ENCODE assay signal across 12 cellular contexts in the genomic region with DNA sequence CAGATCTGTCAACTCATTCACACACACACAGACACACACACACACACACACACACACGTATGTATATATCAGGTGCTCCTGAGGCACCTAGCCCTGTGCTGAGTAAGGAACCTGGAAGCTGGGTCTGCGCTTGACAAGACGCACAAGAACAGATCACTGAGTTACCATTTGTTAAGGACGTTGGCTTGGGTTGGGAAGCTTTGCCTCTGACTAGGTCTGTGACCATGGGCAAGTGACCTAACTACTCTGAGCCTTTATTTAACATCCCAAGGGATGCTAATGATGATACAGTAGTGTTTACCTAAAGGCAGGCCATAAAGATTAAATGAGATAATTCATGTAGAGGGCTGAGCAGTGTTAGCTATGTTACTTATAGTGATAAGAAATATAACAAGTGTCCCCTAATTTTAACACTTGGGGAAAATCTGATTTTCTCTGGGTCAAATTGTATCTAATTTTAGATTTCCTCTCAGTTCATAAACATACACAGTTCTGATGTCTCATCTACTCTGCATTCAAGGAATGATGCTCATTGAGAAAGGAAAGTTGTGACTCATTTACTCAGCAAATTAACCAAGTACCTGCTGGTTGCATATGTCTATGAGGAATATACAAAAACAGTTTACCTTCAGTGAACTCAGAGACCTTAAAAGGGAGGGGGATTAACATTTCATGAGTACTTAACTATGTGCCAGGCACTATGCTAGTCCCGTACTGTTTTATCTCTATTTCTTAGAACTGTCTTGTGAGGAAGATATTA. TPM values are rescaled to one million over a fixed set of nuclear protein-coding genes. Genes with fewer than 3 reads are reported as not detected.
A peak's percentile ranks its signal among the peaks of the same experiment; 100 is the strongest.
DNase-seq lines count a peak whose midpoint lies in the region; ATAC-seq and TF ChIP-seq lines count a peak whose summit lies in the region.
"Had no signal": no experiment of that assay in that cellular context is flagged by ENCODE, and none has a peak within 500 bp of the region (broad histone marks: within the 10 kb centered on the region; RNA-seq: fewer than 3 reads in every experiment).

No MANE protein-coding gene starts in this region.

- DNase-seq in CD14-positive monocyte (ENCODE audit: low spot score) = no peak
- peak; percentile 64 for DNase-seq in NCI-H226
- no peak for DNase-seq in chondrocyte (ENCODE audit: low spot score)
- peak; percentile 71 for DNase-seq in non-pigmented ciliary epithelial cell (ENCODE audit: low read depth)
- DNase-seq in cerebellar nuclear complex (lab: John Stamatoyannopoulos, UW) = no peak
- DNase-seq in naive thymus-derived CD8-positive, alpha-beta T cell = no peak
- DNase-seq: NCI-H1048 had no signal

- POLR2A ChIA-PET in naive thymus-derived CD8-positive, alpha-beta T cell (lab: Charles Lee) = no interaction called here

- no peak for TF ChIP-seq CTCF in CD14-positive monocyte (IDR thresholded peaks at IDR 0.05)
- TF ChIP-seq CTCF in chondrocyte (IDR thresholded peaks at IDR 0.05) = no peak

- H3K9me3 Mint-ChIP-seq in CD14-positive monocyte = no peaks in the 10 kb centered on the region
- H3K9me3 Mint-ChIP-seq in chondrocyte (ENCODE audit: low read depth) = no peaks in the 10 kb centered on the region
- no peaks in the 10 kb centered on the region for H3K9me3 Mint-ChIP-seq in naive thymus-derived CD8-positive, alpha-beta T cell
- H3K9me3 Mint-ChIP-seq: stimulated activated memory B cell treated with anti-CD40 and anti-IgM and Interleukin-4, amounts not matched to agents 10 μg/mL and 1 μg/mL and 100 μg/mL, for 72 hours had no signal

- intact Hi-C loops in CD14-positive monocyte (cut with micrococcal nuclease) = loop anchor here in 1 of 2 donors (5.0 kb wide), 2 partner anchors 39 to 59 kb away; partner anchors contain the start of gene LIMK2

- peak overlapping the region in 5 of 7 donors; percentile 15 to 66 (median 40) for H3K27ac Mint-ChIP-seq in CD14-positive monocyte
- H3K27ac Mint-ChIP-seq in chondrocyte (ENCODE audit: unreplicated experiment) = peak overlapping the region; percentile 94
- H3K27ac Mint-ChIP-seq in naive thymus-derived CD8-positive, alpha-beta T cell = peak overlapping the region in 2 of 10 donors; percentile 25 to 56
- H3K27ac Mint-ChIP-seq: stimulated activated memory B cell treated with anti-CD40 and anti-IgM and Interleukin-4, amounts not matched to agents 10 μg/mL and 1 μg/mL and 100 μg/mL, for 72 hours had no signal

- H3K36me3 Mint-ChIP-seq in CD14-positive monocyte (peaks cover 29 to 48% of the 10 kb centered on the region in 2 donors), chondrocyte (ENCODE audit: low read depth) (peaks cover 3% of the 10 kb centered on the region)
- peaks cover 0 to 54% (median 6%) of the 10 kb centered on the region in 3 donors for H3K36me3 Mint-ChIP-seq in naive thymus-derived CD8-positive, alpha-beta T cell

- peaks cover 24% of the 10 kb centered on the region for H3K4me1 Mint-ChIP-seq in CD14-positive monocyte
- H3K4me1 Mint-ChIP-seq in chondrocyte (ENCODE audit: low read depth) = peaks cover 51% of the 10 kb centered on the region
- H3K4me1 Mint-ChIP-seq in naive thymus-derived CD8-positive, alpha-beta T cell = peaks cover 6 to 53% (median 21%) of the 10 kb centered on the region in 4 donors

- H3K27me3 Mint-ChIP-seq in CD14-positive monocyte (ENCODE audit: low read depth in 3 of 3) (no peaks in the 10 kb centered on the region), chondrocyte (ENCODE audit: low read depth) (no peaks in the 10 kb centered on the region)
- H3K27me3 Mint-ChIP-seq in naive thymus-derived CD8-positive, alpha-beta T cell = no peaks in the 10 kb centered on the region
- H3K27me3 Mint-ChIP-seq: stimulated activated memory B cell treated with anti-CD40 and anti-IgM and Interleukin-4, amounts not matched to agents 10 μg/mL and 1 μg/mL and 100 μg/mL, for 72 hours had no signal

- ATAC-seq in GM18519 (IDR thresholded peaks at IDR 0.05; ENCODE audit: low FRiP score, unreplicated experiment) (no peak), GM19395 (IDR thresholded peaks at IDR 0.05; ENCODE audit: unreplicated experiment) (no peak)
- ATAC-seq in naive thymus-derived CD8-positive, alpha-beta T cell = no peak
- ATAC-seq: stimulated activated memory B cell treated with anti-CD40 and anti-IgM and Interleukin-4, amounts not matched to agents 10 μg/mL and 1 μg/mL and 100 μg/mL, for 72 hours had no signal

- no peak overlapping the region for H3K4me3 Mint-ChIP-seq in CD14-positive monocyte
- H3K4me3 Mint-ChIP-seq in chondrocyte (ENCODE audit: unreplicated experiment) = no peak overlapping the region
- H3K4me3 Mint-ChIP-seq in naive thymus-derived CD8-positive, alpha-beta T cell = no peak overlapping the region
- H3K4me3 Mint-ChIP-seq: stimulated activated memory B cell treated with anti-CD40 and anti-IgM and Interleukin-4, amounts not matched to agents 10 μg/mL and 1 μg/mL and 100 μg/mL, for 72 hours had no signal

RNA-seq across cellular contexts. Expression of gene RNF185, which starts 13.6 kb away (rescaled TPM):
- 10 to 100 TPM; 26.1 to 26.5 TPM for polyA plus RNA-seq in CD14-positive monocyte
- total RNA-seq in chondrocyte = 28.6 to 36.9 TPM (median 35.8 TPM) in 3 replicates
- 10 to 100 TPM; 21.0 to 21.8 TPM for total RNA-seq in naive thymus-derived CD8-positive, alpha-beta T cell
- 10 to 100 TPM; 14.5 to 21.9 (median 17.5) TPM for polyA plus RNA-seq in naive thymus-derived CD8-positive, alpha-beta T cell

RNA-seq across cellular contexts. Expression of gene PLA2G3, which starts 33.3 kb away (rescaled TPM):
- polyA plus RNA-seq in CD14-positive monocyte = not detected
- total RNA-seq in chondrocyte = 0.07 to 0.13 TPM in 2 of 3 replicates, not detected in the other
- not detected for total RNA-seq in naive thymus-derived CD8-positive, alpha-beta T cell
- not detected for polyA plus RNA-seq in naive thymus-derived CD8-positive, alpha-beta T cell
- total RNA-seq: T-helper 2 cell treated with Interferon-gamma antibody and Interleukin-4, amounts not matched to agents 100 ng/mL and 5 ng/mL, for 36 hours had no signal
- polyA plus RNA-seq: neural cell had no signal

RNA-seq across cellular contexts. Expression of gene LIMK2, which starts 38.5 kb away (rescaled TPM):
- 10 to 100 TPM in 1 of 2 donors, 1 to 10 TPM in 1; 5.5 to 10.1 TPM for polyA plus RNA-seq in CD14-positive monocyte
- 54.4 to 91.0 TPM (median 58.6 TPM) in 3 replicates for total RNA-seq in chondrocyte
- total RNA-seq in naive thymus-derived CD8-positive, alpha-beta T cell = 10 to 100 TPM; 20.7 to 26.5 TPM
- 10 to 100 TPM in 2 of 3 donors, 1 to 10 TPM in 1; 7.4 to 21.0 (median 12.7) TPM for polyA plus RNA-seq in naive thymus-derived CD8-positive, alpha-beta T cell

RNA-seq across cellular contexts. Expression of gene INPP5J, which starts 50.8 kb away (rescaled TPM):
- polyA plus RNA-seq in CD14-positive monocyte = not detected
- total RNA-seq in chondrocyte = 3.5 to 5.9 TPM (median 5.2 TPM) in 3 replicates
- total RNA-seq in naive thymus-derived CD8-positive, alpha-beta T cell = under 1 TPM; 0.33 to 0.47 TPM
- not detected for polyA plus RNA-seq in naive thymus-derived CD8-positive, alpha-beta T cell
- total RNA-seq: T-helper 2 cell treated with Interferon-gamma antibody and Interleukin-4, amounts not matched to agents 100 ng/mL and 5 ng/mL, for 36 hours had no signal

Comparison
In these comparisons a context has a peak if more than half of its experiments do, and no peak if none do; other contexts are left out.
1. DNase-seq: peak in NCI-H226 (single experiment) and non-pigmented ciliary epithelial cell (single experiment); none in CD14-positive monocyte (single experiment), chondrocyte (single experiment), cerebellar nuclear complex (0 of 2) and naive thymus-derived CD8-positive, alpha-beta T cell (0 of 10).